Comparison of ENCODE assay signal across 11 cellular contexts in genomic region chr19:29173896-29174295, GRCh38.
"Had no signal": no experiment of that assay in that cellular context is flagged by ENCODE, and none has a peak within 500 bp of the region (broad histone marks: within the 10 kb centered on the region; RNA-seq: fewer than 3 reads in every experiment).

No MANE protein-coding gene starts in this region.

- H3K4me3 ChIP-seq: GM23248, GM23338, HAP-1 had no signal

- H2AFZ ChIP-seq: GM23248, GM23338 had no signal

- FAIRE-seq: H1, H54 had no signal

- H3K9me3 ChIP-seq: HAP-1 had no signal

- H3K36me3 ChIP-seq: HAP-1 had no signal

- H3K4me3 Mint-ChIP-seq: GM23338, H9, HFFc6 had no signal

- ATAC-seq: GM23338, HCT116 had no signal

- DNase-seq: GM23248, GOT3, H7, H9, HCEC 1CT, HFFc6 had no signal

- H3K27ac Mint-ChIP-seq: GM23338, H9, HFFc6 had no signal

- H3K4me1 ChIP-seq: HAP-1 had no signal

- H3K4me2 ChIP-seq: GM23338 had no signal

- H3K27ac ChIP-seq: GM23248 had no signal

- H3K9ac ChIP-seq: GM23248 had no signal

- H3K4me1 Mint-ChIP-seq: GM23338, H9 had no signal
